ENCODE assay signal across 9 cellular contexts in the genomic region with DNA sequence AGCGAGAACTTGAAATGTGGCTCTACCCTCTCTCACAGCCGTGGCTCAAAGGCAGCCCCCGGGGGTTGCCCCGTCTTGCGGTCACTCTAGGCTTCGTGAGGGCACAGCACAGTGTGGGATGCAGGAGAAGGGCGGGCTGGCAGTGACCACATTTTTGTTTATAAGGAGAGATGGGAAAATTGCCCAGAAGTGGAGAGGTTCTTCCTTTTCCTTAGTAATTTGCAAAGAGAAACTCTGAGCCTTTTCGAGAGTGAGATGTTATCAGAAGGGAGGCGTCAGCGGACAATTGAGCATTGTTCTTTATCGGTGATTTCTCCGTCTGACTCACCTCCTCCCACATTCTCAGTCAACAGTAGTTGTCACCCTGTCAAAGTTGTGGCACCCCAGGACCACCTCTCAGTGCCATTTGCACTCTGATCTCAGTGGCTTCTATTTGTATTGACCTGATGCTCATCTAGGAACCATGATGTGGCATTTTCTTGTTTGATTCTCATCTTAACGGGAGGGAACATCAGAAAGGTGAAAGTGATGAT.
DNase-seq lines count a peak whose midpoint lies in the region; ATAC-seq, FAIRE-seq and TF ChIP-seq lines count a peak whose summit lies in the region.
"Had no signal": no experiment of that assay in that cellular context is flagged by ENCODE, and none has a peak within 500 bp of the region (broad histone marks: within the 10 kb centered on the region; RNA-seq: fewer than 3 reads in every experiment).

No MANE protein-coding gene starts in this region.

- no peak for FAIRE-seq in A549 (lab: Jason Lieb, UNC)

- H3K4me3 ChIP-seq in A549 (no peak overlapping the region), Peyer's patch (no peak overlapping the region), psoas muscle (no peak overlapping the region)
- H3K4me3 ChIP-seq: upper lobe of left lung had no signal

- H3K9me3 ChIP-seq in A549 (no peaks in the 10 kb centered on the region), Peyer's patch (no peaks in the 10 kb centered on the region), psoas muscle (no peaks in the 10 kb centered on the region)
- H3K9me3 ChIP-seq: upper lobe of left lung had no signal

- no peak overlapping the region for H3K27ac Mint-ChIP-seq in T-helper 2 cell treated with Interferon-gamma antibody and Interleukin-4, amounts not matched to agents 5 μg/mL and 100 μg/mL, for 36 hours

- H3K9me3 Mint-ChIP-seq in T-helper 2 cell treated with Interferon-gamma antibody and Interleukin-4, amounts not matched to agents 5 μg/mL and 100 μg/mL, for 36 hours, result no peaks in the 10 kb centered on the region

- intact Hi-C loops in psoas muscle (cut with DNase I), result loop anchor here in 1 of 2 donors (10.0 kb wide), 1 partner anchor 119 kb away; no protein-coding TSS in a partner anchor

- H3K4me3 Mint-ChIP-seq in T-helper 2 cell treated with Interferon-gamma antibody and Interleukin-4, amounts not matched to agents 5 μg/mL and 100 μg/mL, for 36 hours, result peak overlapping the region; percentile 42

- WGBS in A549 (ENCODE audit: missing lambda C conversion rate), result 29% methylated on average over 10 of the region's 13 CpGs
- 50 to 59% (median 57%) methylated on average over 13 of the region's 13 CpGs for WGBS in psoas muscle, 3 donors

- H3K27me3 ChIP-seq in Peyer's patch, result no peaks in the 10 kb centered on the region
- H3K27me3 ChIP-seq in psoas muscle (ENCODE audit: insufficient read depth in 3 of 3, low read length in 2 of 3), result no peaks in the 10 kb centered on the region
- H3K27me3 ChIP-seq: upper lobe of left lung had no signal

- peaks cover 9% of the 10 kb centered on the region for H3K4me1 Mint-ChIP-seq in T-helper 2 cell treated with Interferon-gamma antibody and Interleukin-4, amounts not matched to agents 5 μg/mL and 100 μg/mL, for 36 hours (ENCODE audit: low read depth)

- H3K4me1 ChIP-seq in A549 (peaks cover 24% of the 10 kb centered on the region), Peyer's patch (peaks cover 0 to 19% (median 0%) of the 10 kb centered on the region in 4 donors), psoas muscle (no peaks in the 10 kb centered on the region)

- peaks cover 21% of the 10 kb centered on the region for H3K27me3 Mint-ChIP-seq in T-helper 2 cell treated with Interferon-gamma antibody and Interleukin-4, amounts not matched to agents 5 μg/mL and 100 μg/mL, for 36 hours (ENCODE audit: low read depth)

- TF ChIP-seq CTCF in A549 (IDR thresholded peaks at IDR 0.05), result no peak
- no peak for TF ChIP-seq CTCF in Peyer's patch (IDR thresholded peaks at IDR 0.05)
- TF ChIP-seq CTCF in psoas muscle (IDR thresholded peaks at IDR 0.05), result no peak

- TF ChIP-seq POLR2A in A549 (IDR thresholded peaks at IDR 0.05; ENCODE audit: low read length) (no peak), Peyer's patch (IDR thresholded peaks at IDR 0.05) (no peak)

- no peak for TF ChIP-seq EP300 in A549 (IDR thresholded peaks at IDR 0.05)

- peak overlapping the region; percentile 48 for H3K4me2 ChIP-seq in A549

- no peak for TF ChIP-seq RAD21 in A549 (conservative IDR thresholded peaks at IDR 0.05 in 1 of 2, IDR thresholded peaks at IDR 0.05 in 1 of 2)

- peak in 1 of 2 experiments; percentile 31 for DNase-seq in A549 (ENCODE audit: low read depth in 1 of 2, low spot score in 1 of 2)
- DNase-seq in T-helper 2 cell treated with Interferon-gamma antibody and Interleukin-4, amounts not matched to agents 5 μg/mL and 100 μg/mL, for 36 hours (ENCODE audit: low spot score), result peak; percentile 74
- DNase-seq in kidney glomerular epithelial cell (lab: John Stamatoyannopoulos, UW), result peak; percentile 72
- no peak for DNase-seq in NCI-H146 treated with DMSO at 0.1 percent for 48 hours (lab: John Stamatoyannopoulos, UW; ENCODE audit: unreplicated experiment)
- no peak for DNase-seq in Peyer's patch
- DNase-seq in psoas muscle, result no peak
- no peak for DNase-seq in stimulated activated naive CD4-positive, alpha-beta T cell treated with Interleukin-2 at 50 U/mL for 16 hours (lab: John Stamatoyannopoulos, UW)

- H3K36me3 ChIP-seq in Peyer's patch, result no peaks in the 10 kb centered on the region
- no peaks in the 10 kb centered on the region for H3K36me3 ChIP-seq in psoas muscle (ENCODE audit: insufficient read depth in 1 of 2, low read depth in 1 of 2)
- H3K36me3 ChIP-seq: upper lobe of left lung had no signal

- peak in 1 of 2 experiments; percentile 43; a peak in 5 of 6 replicates for ATAC-seq in A549
- ATAC-seq in GM21360 (IDR thresholded peaks at IDR 0.05; ENCODE audit: unreplicated experiment), result peak; percentile 67
- no peak for ATAC-seq in psoas muscle

- POLR2A ChIA-PET in A549 (lab: Yijun Ruan, JAX), result no interaction called here

- CTCF ChIA-PET in A549 (lab: Yijun Ruan, JAX), result no interaction called here

- no peaks in the 10 kb centered on the region for H3K36me3 Mint-ChIP-seq in T-helper 2 cell treated with Interferon-gamma antibody and Interleukin-4, amounts not matched to agents 5 μg/mL and 100 μg/mL, for 36 hours (ENCODE audit: low read depth)

- H3K27ac ChIP-seq in A549 (0 out of 6 replicates have a peak overlapping the region, but pooled peaks of 1 of the 2 experiments have one; percentile 11), Peyer's patch (peak overlapping the region in 2 of 4 donors; percentile 6 to 16), psoas muscle (no peak overlapping the region)
- H3K27ac ChIP-seq: upper lobe of left lung had no signal

TF ChIP-seq in A549, 52 proteins besides CTCF, POLR2A, EP300 and RAD21:
- TF ChIP-seq ZNF302 (CRISPR knock-in tag; IDR thresholded peaks at IDR 0.05), result no peak
- TF ChIP-seq MAFK (IDR thresholded peaks at IDR 0.05; ENCODE audit: partially characterized antibody), result peak; percentile 33
- TF ChIP-seq GATA3 (IDR thresholded peaks at IDR 0.05; ENCODE audit: borderline replicate concordance), result peak; percentile 70; the same call in 1 of the 2 replicates
- TF ChIP-seq, protein P1, sequence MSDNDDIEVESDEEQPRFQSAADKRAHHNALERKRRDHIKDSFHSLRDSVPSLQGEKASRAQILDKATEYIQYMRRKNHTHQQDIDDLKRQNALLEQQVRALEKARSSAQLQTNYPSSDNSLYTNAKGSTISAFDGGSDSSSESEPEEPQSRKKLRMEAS (IDR thresholded peaks at IDR 0.05), result no peak

Comparison
In these comparisons a context has a peak if more than half of its experiments do, and no peak if none do; other contexts are left out.
1. DNase-seq: peak in T-helper 2 cell treated with Interferon-gamma antibody and Interleukin-4, amounts not matched to agents 5 μg/mL and 100 μg/mL, for 36 hours (single experiment) and kidney glomerular epithelial cell (single experiment); none in NCI-H146 treated with DMSO at 0.1 percent for 48 hours (single experiment), Peyer's patch (0 of 3), psoas muscle (0 of 2) and stimulated activated naive CD4-positive, alpha-beta T cell treated with Interleukin-2 at 50 U/mL for 16 hours (single experiment).